Comparison of ENCODE assay signal across 22 cellular contexts in genomic region chr6:48429021-48429420, GRCh38.
DNase-seq lines count a peak whose midpoint lies in the region; ATAC-seq, FAIRE-seq and TF ChIP-seq lines count a peak whose summit lies in the region.
"Had no signal": no experiment of that assay in that cellular context is flagged by ENCODE, and none has a peak within 500 bp of the region (broad histone marks: within the 10 kb centered on the region; RNA-seq: fewer than 3 reads in every experiment).

No MANE protein-coding gene starts in this region.

- no peak for ATAC-seq in pancreas
- ATAC-seq: activated CD4-positive, alpha-beta T cell treated with anti-CD3 and anti-CD28 coated beads for 36 hours; CD8-positive, alpha-beta T cell; esophagus mucosa had no signal

- POLR2A ChIA-PET in A673 (lab: Charles Lee; ENCODE audit: low non-redundant PET) = no interaction called here
- POLR2A ChIA-PET in RWPE1 (lab: Yijun Ruan, JAX; ENCODE audit: low non-redundant PET) = no interaction called here

- H3K4me1 ChIP-seq in A673 (ENCODE audit: insufficient read depth, low read length, poor library complexity, severe bottlenecking) (peaks cover 19% of the 10 kb centered on the region), pancreas (no peaks in the 10 kb centered on the region)
- H3K4me1 ChIP-seq: ascending aorta, right atrium auricular region, SJCRH30, vagina had no signal

- no TSS peak for BruUV-seq in A673 (replicated peaks; lab: Mats Ljungman, UMichigan)

- CTCF ChIA-PET in A673 (lab: Charles Lee) = no interaction called here
- CTCF ChIA-PET in RWPE1 (lab: Yijun Ruan, JAX) = interaction anchor here (0.6 kb wide), 1 partner anchor 905 kb away, joined by 3 read pairs; no protein-coding TSS in a partner anchor

- intact Hi-C loops in A673 (cut with micrococcal nuclease; ENCODE audit: unreplicated experiment) = loop anchor here (10.0 kb wide), 1 partner anchor 336 kb away; no protein-coding TSS in a partner anchor
- intact Hi-C loops in pancreas (cut with DNase I) = no loop called here

- TF ChIP-seq CTCF in A673 (conservative IDR thresholded peaks at IDR 0.05; ENCODE audit: low read depth, low read length) = no peak
- TF ChIP-seq CTCF in pancreas (IDR thresholded peaks at IDR 0.05) = no peak
- no peak for TF ChIP-seq CTCF in RWPE1 (conservative IDR thresholded peaks at IDR 0.05; ENCODE audit: low read depth)

- H3K27ac ChIP-seq in A673 (ENCODE audit: low read depth, low read length, poor library complexity, severe bottlenecking) (no peak overlapping the region), pancreas (no peak overlapping the region), RWPE1 (no peak overlapping the region)
- H3K27ac ChIP-seq: ascending aorta, GM23248, right atrium auricular region, SJCRH30, vagina had no signal

- DNase-seq in A673 (ENCODE audit: low spot score) (peak; percentile 3), HT1080 (ENCODE audit: low read depth) (peak; percentile 8), NCI-H748 treated with DMSO at 0.1 percent for 48 hours (lab: John Stamatoyannopoulos, UW) (peak; percentile 44), epidermal melanocyte (ENCODE audit: insufficient read length, low spot score) (peak; percentile 18), pancreas (no peak), NCI-H2107 treated with DMSO at 0.1 percent for 48 hours (lab: John Stamatoyannopoulos, UW; ENCODE audit: unreplicated experiment) (no peak), RWPE1 (ENCODE audit: low spot score) (no peak), KG1 (lab: John Stamatoyannopoulos, UW) (no peak)
- DNase-seq: activated CD4-positive, alpha-beta T cell treated with anti-CD3 and anti-CD28 coated beads for 36 hours; CD8-positive, alpha-beta T cell; GF-D8; GM23248; hippocampal formation; midbrain; NCI-H2171 treated with DMSO at 0.1 percent for 48 hours; SJCRH30; T1000 had no signal

- H3K4me3 ChIP-seq in A673 (ENCODE audit: low read depth, low read length, poor library complexity, severe bottlenecking) (no peak overlapping the region), pancreas (no peak overlapping the region)
- H3K4me3 ChIP-seq: ascending aorta, GM23248, right atrium auricular region, SJCRH30, vagina had no signal

- no peaks in the 10 kb centered on the region for H3K27me3 ChIP-seq in A673 (replicated peaks; ENCODE audit: insufficient read depth, low read depth, low read length, poor library complexity)
- no peaks in the 10 kb centered on the region for H3K27me3 ChIP-seq in pancreas
- H3K27me3 ChIP-seq: ascending aorta, right atrium auricular region, SJCRH30, vagina had no signal

- H3K36me3 ChIP-seq in A673 (ENCODE audit: insufficient read depth, low read length, poor library complexity, severe bottlenecking) (no peaks in the 10 kb centered on the region), pancreas (no peaks in the 10 kb centered on the region)
- H3K36me3 ChIP-seq: ascending aorta, right atrium auricular region, SJCRH30, vagina had no signal

- FAIRE-seq in pancreas (lab: Jason Lieb, UNC) = no peak
- FAIRE-seq: GM12892 had no signal

- H3K9me3 ChIP-seq in A673 (ENCODE audit: low read depth, low read length, poor library complexity, severe bottlenecking) (no peaks in the 10 kb centered on the region), pancreas (no peaks in the 10 kb centered on the region)
- H3K9me3 ChIP-seq: ascending aorta, right atrium auricular region, SJCRH30, vagina had no signal

Comparison
In these comparisons a context has a peak if more than half of its experiments do, and no peak if none do; other contexts are left out.
1. DNase-seq: peak in A673 (single experiment), HT1080 (single experiment), NCI-H748 treated with DMSO at 0.1 percent for 48 hours (single experiment) and epidermal melanocyte (single experiment); none in pancreas (0 of 6), NCI-H2107 treated with DMSO at 0.1 percent for 48 hours (single experiment), RWPE1 (single experiment) and KG1 (single experiment).